15 cellular contexts compared by ENCODE assay signal in the genomic region with DNA sequence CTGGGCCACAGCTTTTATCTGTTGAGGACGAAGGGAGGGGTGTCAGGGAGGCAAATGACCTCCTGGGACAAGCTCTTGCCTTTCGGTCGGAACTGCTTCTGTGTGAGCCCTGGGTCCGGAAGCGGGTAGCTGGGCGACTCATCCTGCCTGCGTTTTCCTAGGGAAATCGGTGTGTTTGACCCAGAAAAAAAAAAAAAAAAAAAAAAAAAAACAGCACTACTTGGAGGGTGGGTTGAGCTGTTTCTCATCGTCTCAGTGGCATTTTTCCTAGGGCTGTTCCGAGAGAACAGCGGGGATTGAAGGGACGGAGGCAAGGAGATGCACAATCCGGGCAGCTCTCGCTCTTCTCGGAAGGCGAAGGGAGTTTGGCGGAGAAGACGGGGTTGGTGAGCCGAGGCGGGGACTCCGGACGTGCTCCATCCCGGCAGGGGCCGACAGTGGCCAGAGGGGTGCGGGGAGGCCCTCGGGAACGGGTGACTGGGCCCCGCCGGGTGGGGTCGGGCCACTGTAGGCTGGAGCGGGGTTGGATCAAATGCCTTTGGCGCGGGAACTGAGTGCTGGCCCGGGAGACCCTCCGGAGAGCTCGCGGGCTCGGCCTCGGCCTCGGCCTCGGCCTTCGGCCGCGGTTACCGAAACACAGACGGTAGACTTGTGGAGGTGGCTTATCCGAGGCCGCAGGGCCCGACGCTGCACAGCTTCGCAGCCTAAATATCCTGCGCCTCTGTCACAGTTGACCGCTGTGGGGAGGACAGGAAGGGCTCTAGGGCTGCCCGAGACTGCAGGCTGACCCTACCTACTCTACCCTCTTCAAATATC. TPM values are rescaled to one million over a fixed set of nuclear protein-coding genes. Genes with fewer than 3 reads are reported as not detected.
DNase-seq lines count a peak whose midpoint lies in the region; ATAC-seq and TF ChIP-seq lines count a peak whose summit lies in the region.
"Had no signal": no experiment of that assay in that cellular context is flagged by ENCODE, and none has a peak within 500 bp of the region (broad histone marks: within the 10 kb centered on the region; RNA-seq: fewer than 3 reads in every experiment).

No MANE protein-coding gene starts in this region.

- intact Hi-C loops in natural killer cell (cut with micrococcal nuclease), result loop anchor here (5.0 kb wide), 1 partner anchor 243 kb away; no protein-coding TSS in a partner anchor
- intact Hi-C loops in thyroid gland (cut with DNase I), result loop anchor here (10.0 kb wide), 1 partner anchor 445 kb away; no protein-coding TSS in a partner anchor
- intact Hi-C loops in testis (cut with DNase I; ENCODE audit: low total_unique reads), result no loop called here

- peaks cover 55% of the 10 kb centered on the region for H3K27me3 ChIP-seq in CD4-positive, CD25-positive, alpha-beta regulatory T cell (ENCODE audit: control insufficient read depth, insufficient read depth, low read length)
- peaks cover 61% of the 10 kb centered on the region for H3K27me3 ChIP-seq in thyroid gland
- peaks cover 3% of the 10 kb centered on the region for H3K27me3 ChIP-seq in testis

- no peak overlapping the region for H3K4me3 ChIP-seq in CD4-positive, CD25-positive, alpha-beta regulatory T cell (ENCODE audit: low read depth, low read length)
- no peak overlapping the region for H3K4me3 ChIP-seq in thyroid gland (replicated peaks in 1 of 3)
- peak overlapping the region in 1 of 2 donors; percentile 40 for H3K4me3 ChIP-seq in testis

- H3K27ac Mint-ChIP-seq in CD4-positive, CD25-positive, alpha-beta regulatory T cell, result peak overlapping the region in 1 of 3 donors; percentile 82
- H3K27ac Mint-ChIP-seq in natural killer cell, result no peak overlapping the region

- H3K9me3 ChIP-seq in CD4-positive, CD25-positive, alpha-beta regulatory T cell (ENCODE audit: control insufficient read depth in 2 of 2, low read length in 2 of 2), result peaks cover 7 to 25% of the 10 kb centered on the region in 2 experiments
- no peaks in the 10 kb centered on the region for H3K9me3 ChIP-seq in thyroid gland
- no peaks in the 10 kb centered on the region for H3K9me3 ChIP-seq in testis
- H3K9me3 ChIP-seq: neutrophil had no signal

- no peak overlapping the region for H3K27ac ChIP-seq in CD4-positive, CD25-positive, alpha-beta regulatory T cell (ENCODE audit: insufficient read depth, low read length, poor library complexity, severe bottlenecking)
- no peak overlapping the region for H3K27ac ChIP-seq in thyroid gland
- no peak overlapping the region for H3K27ac ChIP-seq in testis
- H3K27ac ChIP-seq: neutrophil had no signal

- H3K27me3 Mint-ChIP-seq in CD4-positive, CD25-positive, alpha-beta regulatory T cell, result peaks cover 91% of the 10 kb centered on the region
- peaks cover 77 to 93% of the 10 kb centered on the region in 2 donors for H3K27me3 Mint-ChIP-seq in natural killer cell (ENCODE audit: low read depth in 2 of 2)

- H3K36me3 ChIP-seq in CD4-positive, CD25-positive, alpha-beta regulatory T cell (ENCODE audit: control insufficient read depth, insufficient read depth, low read length), result no peaks in the 10 kb centered on the region
- H3K36me3 ChIP-seq in thyroid gland (no peaks in the 10 kb centered on the region), testis (ENCODE audit: low read depth, missing control alignments) (no peaks in the 10 kb centered on the region)
- H3K36me3 ChIP-seq: neutrophil had no signal

- peak overlapping the region; percentile 58 to 84 (median 74) for H3K4me3 Mint-ChIP-seq in CD4-positive, CD25-positive, alpha-beta regulatory T cell
- H3K4me3 Mint-ChIP-seq in natural killer cell, result peak overlapping the region; percentile 53

- peaks cover 18 to 44% (median 24%) of the 10 kb centered on the region in 4 donors for H3K4me1 Mint-ChIP-seq in CD4-positive, CD25-positive, alpha-beta regulatory T cell
- H3K4me1 Mint-ChIP-seq in natural killer cell, result peaks cover 23 to 34% of the 10 kb centered on the region in 2 donors

- TF ChIP-seq CTCF in GM20000 (IDR thresholded peaks at IDR 0.05; ENCODE audit: extremely low read depth, missing control alignments) (no peak), natural killer cell (IDR thresholded peaks at IDR 0.05) (no peak), thyroid gland (IDR thresholded peaks at IDR 0.05) (no peak), testis (IDR thresholded peaks at IDR 0.05) (no peak)

- ATAC-seq in CD4-positive, CD25-positive, alpha-beta regulatory T cell (ENCODE audit: low read depth in 2 of 2), result no peak
- no peak for ATAC-seq in natural killer cell
- no peak for ATAC-seq in HG02571 (IDR thresholded peaks at IDR 0.05; ENCODE audit: unreplicated experiment)

- H3K9me3 Mint-ChIP-seq in CD4-positive, CD25-positive, alpha-beta regulatory T cell, result peaks cover 0 to 29% (median 11%) of the 10 kb centered on the region in 7 donors
- H3K9me3 Mint-ChIP-seq in natural killer cell, result no peaks in the 10 kb centered on the region

- H3K36me3 Mint-ChIP-seq in CD4-positive, CD25-positive, alpha-beta regulatory T cell, result no peaks in the 10 kb centered on the region
- H3K36me3 Mint-ChIP-seq in natural killer cell, result peaks cover 6% of the 10 kb centered on the region

- 11 to 15% methylated on average over 27 to 45 of the region's 54 CpGs for WGBS in thyroid gland, 2 donors
- 4 to 7% methylated on average over 30 to 50 of the region's 54 CpGs for WGBS in testis, 2 donors

- no peak for DNase-seq in CD4-positive, CD25-positive, alpha-beta regulatory T cell
- DNase-seq in GM20000 (ENCODE audit: low spot score) (peak; percentile 34), cerebellum (ENCODE audit: low spot score) (peak; percentile 45), natural killer cell (no peak), thyroid gland (no peak), testis (no peak), NCI-H748 treated with DMSO at 0.1 percent for 48 hours (lab: John Stamatoyannopoulos, UW) (no peak)
- DNase-seq: activated CD8-positive, alpha-beta memory T cell treated with anti-CD3 and anti-CD28 coated beads, Interleukin-2, amount 50 U/mL, for 4 hours; kidney; NCI-H2081 treated with DMSO at 0.1 percent for 48 hours had no signal

- no peak for TF ChIP-seq POLR2A in thyroid gland (IDR thresholded peaks at IDR 0.05)
- no peak for TF ChIP-seq POLR2A in testis (IDR thresholded peaks at IDR 0.05)

- H3K4me1 ChIP-seq in CD4-positive, CD25-positive, alpha-beta regulatory T cell (ENCODE audit: control insufficient read depth, insufficient read depth, low read length, poor library complexity, severe bottlenecking), result peaks cover 18% of the 10 kb centered on the region
- peaks cover 17 to 40% of the 10 kb centered on the region in 2 donors for H3K4me1 ChIP-seq in thyroid gland
- H3K4me1 ChIP-seq in testis, result peaks cover 6% of the 10 kb centered on the region

RNA-seq across cellular contexts. Expression of gene BARHL2, which starts 2.4 kb away (rescaled TPM):
- not detected for total RNA-seq in CD4-positive, CD25-positive, alpha-beta regulatory T cell
- not detected for polyA plus RNA-seq in CD4-positive, CD25-positive, alpha-beta regulatory T cell
- total RNA-seq in cerebellum, result 1.5 TPM
- total RNA-seq in natural killer cell, result not detected
- not detected for total RNA-seq in thyroid gland
- total RNA-seq in testis, result 1 to 10 TPM; 5.6 to 6.3 TPM
- polyA plus RNA-seq in testis (ENCODE audit: insufficient read depth, low read depth, low replicate concordance), result 3.5 TPM
- total RNA-seq: kidney; LHCN-M2; OCI-LY7; T-helper 1 cell treated with Interleukin-12 subunit alpha and Interleukin-12 subunit beta and Interleukin-4 antibody, amounts not matched to agents 30 ng/mL and 1 ng/mL, for 36 hours had no signal

Comparison
In these comparisons a context has a peak if more than half of its experiments do, and no peak if none do; other contexts are left out.
1. DNase-seq: peak in GM20000 (single experiment) and cerebellum (single experiment); none in CD4-positive, CD25-positive, alpha-beta regulatory T cell (0 of 3), natural killer cell (single experiment), thyroid gland (0 of 2), testis (single experiment) and NCI-H748 treated with DMSO at 0.1 percent for 48 hours (single experiment).